Comparison of ENCODE assay signal across 1 cellular context in the genomic region with DNA sequence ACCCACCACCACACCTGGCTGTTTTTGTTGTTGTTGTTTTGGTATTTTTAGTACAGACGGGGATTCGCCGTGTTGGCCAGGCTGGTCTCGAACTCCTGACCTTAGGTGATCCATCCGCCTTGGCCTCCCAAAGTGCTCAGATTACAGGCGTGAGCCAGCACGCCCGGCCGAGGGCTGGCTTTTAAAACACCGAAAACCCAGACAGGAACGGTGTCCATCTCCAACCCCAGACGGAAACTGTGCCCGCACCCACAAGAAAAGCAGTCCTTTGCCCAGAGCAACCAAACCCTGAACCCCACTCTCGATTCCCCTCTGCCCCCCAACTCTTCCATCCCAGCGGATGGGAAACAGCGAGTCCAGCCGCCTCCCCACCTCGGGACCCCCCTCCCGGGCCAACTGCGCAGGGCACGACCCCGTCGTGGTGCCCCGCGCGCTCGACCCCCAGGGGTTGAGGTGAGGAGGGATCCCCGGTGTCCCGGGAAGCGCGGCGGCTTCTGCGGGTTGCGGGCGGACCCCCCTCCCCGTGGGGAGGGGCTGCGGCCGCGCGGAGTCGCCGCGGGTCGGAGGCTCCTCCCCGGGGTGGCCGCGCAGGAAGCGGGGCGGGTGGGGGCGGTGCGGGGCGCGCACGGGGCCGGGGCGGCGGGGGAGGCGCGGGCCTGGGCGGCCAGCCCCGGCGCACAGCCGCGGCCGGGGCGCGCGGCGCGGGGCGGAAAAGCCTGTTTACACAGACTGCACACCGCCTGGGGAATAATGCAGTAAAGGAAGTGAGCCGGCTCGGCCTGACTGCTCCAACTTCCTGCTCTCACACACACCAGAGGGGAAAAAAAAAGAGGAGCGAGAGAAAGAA.
TF ChIP-seq lines count a peak whose summit lies in the region.

A gene (plus strand): TSS at position 651 of the 847 bp plus-strand sequence.

TF ChIP-seq in WTC11, 78 proteins besides CTCF, POLR2A, EP300 and RAD21 (continued from another document):
- TF ChIP-seq, protein P1, sequence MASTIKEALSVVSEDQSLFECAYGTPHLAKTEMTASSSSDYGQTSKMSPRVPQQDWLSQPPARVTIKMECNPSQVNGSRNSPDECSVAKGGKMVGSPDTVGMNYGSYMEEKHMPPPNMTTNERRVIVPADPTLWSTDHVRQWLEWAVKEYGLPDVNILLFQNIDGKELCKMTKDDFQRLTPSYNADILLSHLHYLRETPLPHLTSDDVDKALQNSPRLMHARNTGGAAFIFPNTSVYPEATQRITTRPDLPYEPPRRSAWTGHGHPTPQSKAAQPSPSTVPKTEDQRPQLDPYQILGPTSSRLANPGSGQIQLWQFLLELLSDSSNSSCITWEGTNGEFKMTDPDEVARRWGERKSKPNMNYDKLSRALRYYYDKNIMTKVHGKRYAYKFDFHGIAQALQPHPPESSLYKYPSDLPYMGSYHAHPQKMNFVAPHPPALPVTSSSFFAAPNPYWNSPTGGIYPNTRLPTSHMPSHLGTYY (CRISPR knock-in tag; IDR thresholded peaks at IDR 0.05): no peak
